In genomic region chr15:89409184-89409992, GRCh38 we compare ENCODE assay signal across 10 cellular contexts.
DNase-seq lines count a peak whose midpoint lies in the region; ATAC-seq and TF ChIP-seq lines count a peak whose summit lies in the region.
"Had no signal": no experiment of that assay in that cellular context is flagged by ENCODE, and none has a peak within 500 bp of the region (broad histone marks: within the 10 kb centered on the region; RNA-seq: fewer than 3 reads in every experiment).

No MANE protein-coding gene starts in this region.

- no peak overlapping the region for H3K27ac ChIP-seq in CD8-positive, alpha-beta memory T cell (ENCODE audit: low read depth, low read length)
- H3K27ac ChIP-seq: left lung had no signal

- no peak overlapping the region for H3K27ac Mint-ChIP-seq in CD8-positive, alpha-beta memory T cell
- H3K27ac Mint-ChIP-seq in activated CD4-positive, alpha-beta memory T cell treated with anti-CD3 and anti-CD28 coated beads for 36 hours: no peak overlapping the region

- peaks cover 81 to 98% of the 10 kb centered on the region in 2 donors for H3K27me3 Mint-ChIP-seq in CD8-positive, alpha-beta memory T cell
- peaks cover 92% of the 10 kb centered on the region for H3K27me3 Mint-ChIP-seq in activated CD4-positive, alpha-beta memory T cell treated with anti-CD3 and anti-CD28 coated beads for 36 hours

- no peak for ATAC-seq in HG03571 (IDR thresholded peaks at IDR 0.05; ENCODE audit: unreplicated experiment)
- no peak for ATAC-seq in GM21447 (IDR thresholded peaks at IDR 0.05; ENCODE audit: unreplicated experiment)
- no peak for ATAC-seq in HG02623 (IDR thresholded peaks at IDR 0.05; ENCODE audit: unreplicated experiment)
- ATAC-seq: left lung had no signal

- H3K27me3 ChIP-seq in CD8-positive, alpha-beta memory T cell (ENCODE audit: insufficient read depth, low read length, poor library complexity, severe bottlenecking): peaks cover 91% of the 10 kb centered on the region

- CTCF ChIA-PET in CD8-positive, alpha-beta memory T cell (lab: Charles Lee): interaction anchor here (1.0 to 1.3 kb wide), 3 partner anchors 30 to 81 kb away, joined by 3 read pairs; no protein-coding TSS in a partner anchor
- CTCF ChIA-PET in activated CD4-positive, alpha-beta memory T cell treated with anti-CD3 and anti-CD28 coated beads for 36 hours (lab: Charles Lee): interaction anchor here (1.2 to 1.9 kb wide), 5 partner anchors 8 to 63 kb away, joined by 3 to 7 read pairs (median 6); no protein-coding TSS in a partner anchor

- no peaks in the 10 kb centered on the region for H3K36me3 Mint-ChIP-seq in CD8-positive, alpha-beta memory T cell
- no peaks in the 10 kb centered on the region for H3K36me3 Mint-ChIP-seq in activated CD4-positive, alpha-beta memory T cell treated with anti-CD3 and anti-CD28 coated beads for 36 hours

- H3K9me3 Mint-ChIP-seq in CD8-positive, alpha-beta memory T cell: no peaks in the 10 kb centered on the region
- no peaks in the 10 kb centered on the region for H3K9me3 Mint-ChIP-seq in activated CD4-positive, alpha-beta memory T cell treated with anti-CD3 and anti-CD28 coated beads for 36 hours

- DNase-seq in CD8-positive, alpha-beta memory T cell: no peak
- no peak for DNase-seq in activated CD4-positive, alpha-beta memory T cell treated with anti-CD3 and anti-CD28 coated beads for 36 hours
- DNase-seq in fibroblast of pulmonary artery (ENCODE audit: low read depth) (no peak), skeletal muscle cell (ENCODE audit: low read depth) (no peak), NCI-H2029 (lab: John Stamatoyannopoulos, UW) (no peak)
- DNase-seq: left lung, SHP77 had no signal

- H3K36me3 ChIP-seq in CD8-positive, alpha-beta memory T cell (ENCODE audit: insufficient read depth, low read length): no peaks in the 10 kb centered on the region
- H3K36me3 ChIP-seq: left lung had no signal

- intact Hi-C loops in activated CD4-positive, alpha-beta memory T cell treated with anti-CD3 and anti-CD28 coated beads for 36 hours (cut with micrococcal nuclease): no loop called here

- H3K4me3 Mint-ChIP-seq in CD8-positive, alpha-beta memory T cell: peak overlapping the region; percentile 75 to 92 (median 86)
- H3K4me3 Mint-ChIP-seq in activated CD4-positive, alpha-beta memory T cell treated with anti-CD3 and anti-CD28 coated beads for 36 hours: peak overlapping the region; percentile 72

- TF ChIP-seq CTCF in fibroblast of pulmonary artery (IDR thresholded peaks at IDR 0.05; ENCODE audit: low read length, missing control alignments): no peak

- POLR2A ChIA-PET in CD8-positive, alpha-beta memory T cell (lab: Charles Lee): interaction anchor here (0.9 kb wide), 1 partner anchor 19 kb away, joined by 3 read pairs; no protein-coding TSS in a partner anchor
- POLR2A ChIA-PET in activated CD4-positive, alpha-beta memory T cell treated with anti-CD3 and anti-CD28 coated beads for 36 hours (lab: Charles Lee): no interaction called here

- no peaks in the 10 kb centered on the region for H3K9me3 ChIP-seq in CD8-positive, alpha-beta memory T cell (ENCODE audit: low read length)
- H3K9me3 ChIP-seq: left lung had no signal

- H3K4me1 ChIP-seq in CD8-positive, alpha-beta memory T cell (ENCODE audit: insufficient read depth, low read length): peaks cover 33% of the 10 kb centered on the region

- H3K4me1 Mint-ChIP-seq in CD8-positive, alpha-beta memory T cell: peaks cover 32 to 58% (median 42%) of the 10 kb centered on the region in 3 donors
- H3K4me1 Mint-ChIP-seq in activated CD4-positive, alpha-beta memory T cell treated with anti-CD3 and anti-CD28 coated beads for 36 hours (ENCODE audit: low read depth): peaks cover 44% of the 10 kb centered on the region

- peak overlapping the region; percentile 54 for H3K4me3 ChIP-seq in CD8-positive, alpha-beta memory T cell (ENCODE audit: low read length)
- H3K4me3 ChIP-seq in fibroblast of pulmonary artery (replicated peaks; ENCODE audit: low read depth, low read length) (peak overlapping the region; percentile 23), skeletal muscle cell (ENCODE audit: low read depth, low read length) (peak overlapping the region; percentile 31)
